ENCODE assay signal across 9 cellular contexts in genomic region chr5:111171-111570, GRCh38. TPM values are rescaled to one million over a fixed set of nuclear protein-coding genes. Genes with fewer than 3 reads are reported as not detected.
"Had no signal": no experiment of that assay in that cellular context is flagged by ENCODE, and none has a peak within 500 bp of the region (broad histone marks: within the 10 kb centered on the region; RNA-seq: fewer than 3 reads in every experiment).

No MANE protein-coding gene starts in this region.

- H2AFZ ChIP-seq: GM23248 had no signal

- H3K9ac ChIP-seq: GM23248 had no signal

- ATAC-seq: HCT116 had no signal

- H3K9me3 ChIP-seq: HAP-1 had no signal

- DNase-seq: GM23248, GOT3, H7, HFFc6, KBM-7 had no signal

- H3K4me3 ChIP-seq: GM23248, HAP-1 had no signal

- H3K27ac ChIP-seq: GM23248, HL-60 had no signal

RNA-seq across cellular contexts. Expression of gene PLEKHG4B, which starts 19.2 kb away (rescaled TPM):
- total RNA-seq: GM23248 had no signal
- polyA plus RNA-seq: GM23248, IgD-negative memory B cell had no signal
